In genomic region chr20:10217517-10218410, GRCh38 we compare ENCODE assay signal across 8 cellular contexts. TPM values are rescaled to one million over a fixed set of nuclear protein-coding genes. Genes with fewer than 3 reads are reported as not detected.
DNase-seq lines count a peak whose midpoint lies in the region; ATAC-seq, FAIRE-seq and TF ChIP-seq lines count a peak whose summit lies in the region.

No MANE protein-coding gene starts in this region.

- peak; percentile 69 to 83 for ATAC-seq in activated naive CD4-positive, alpha-beta T cell treated with anti-CD3 and anti-CD28 coated beads, Interleukin-2, amount 50 U/mL, for 72 hours
- no peak for ATAC-seq in left ventricle myocardium superior
- peak in 3 of 4 donors; percentile 51 to 73 (median 56) for ATAC-seq in pancreas
- ATAC-seq in HG02642 (IDR thresholded peaks at IDR 0.05; ENCODE audit: poor library complexity, unreplicated experiment) = no peak
- no peak for ATAC-seq in HG03342 (IDR thresholded peaks at IDR 0.05; ENCODE audit: unreplicated experiment)
- no peak for ATAC-seq in GM19324 (IDR thresholded peaks at IDR 0.05; ENCODE audit: low FRiP score, unreplicated experiment)

- no peaks in the 10 kb centered on the region for H3K36me3 ChIP-seq in pancreas

- H3K4me1 ChIP-seq in pancreas = peaks cover 0 to 6% (median 0%) of the 10 kb centered on the region in 3 donors

- 2% methylated on average over 52 to 56 of the region's 56 CpGs for WGBS in pancreas, 2 donors

- H3K9me3 ChIP-seq in pancreas = no peaks in the 10 kb centered on the region

- peak overlapping the region in 3 of 4 donors; percentile 22 to 47 (median 46) for H3K27ac ChIP-seq in pancreas

- intact Hi-C loops in left ventricle myocardium superior (cut with micrococcal nuclease) = no loop called here
- intact Hi-C loops in pancreas (cut with DNase I) = no loop called here

- H3K27me3 ChIP-seq in pancreas = peaks cover 0 to 23% (median 4%) of the 10 kb centered on the region in 4 donors

- DNase-seq in DMS79 treated with DMSO at 0.1 percent for 48 hours (lab: John Stamatoyannopoulos, UW) (peak; percentile 61), NCI-H2081 (lab: John Stamatoyannopoulos, UW) (peak; percentile 62 to 81), left ventricle myocardium superior (peak; percentile 27), pancreas (peak in 5 of 6 donors; percentile 15 to 66 (median 22))
- peak; percentile 4 to 56 for DNase-seq in activated naive CD4-positive, alpha-beta T cell treated with anti-CD3 and anti-CD28 coated beads, Interleukin-2, amount 50 U/mL, for 72 hours (ENCODE audit: low spot score in 2 of 2)

- peaks cover 14 to 37% of the 10 kb centered on the region in 2 donors for H3K36me3 Mint-ChIP-seq in activated naive CD4-positive, alpha-beta T cell treated with anti-CD3 and anti-CD28 coated beads, Interleukin-2, amount 50 U/mL, for 72 hours

- peak overlapping the region in 1 of 4 donors; percentile 31 for H3K4me3 ChIP-seq in pancreas

- peak overlapping the region; percentile 44 to 94 for H3K27ac Mint-ChIP-seq in activated naive CD4-positive, alpha-beta T cell treated with anti-CD3 and anti-CD28 coated beads, Interleukin-2, amount 50 U/mL, for 72 hours

- H3K9me3 Mint-ChIP-seq in activated naive CD4-positive, alpha-beta T cell treated with anti-CD3 and anti-CD28 coated beads, Interleukin-2, amount 50 U/mL, for 72 hours = peaks cover 8 to 21% of the 10 kb centered on the region in 2 donors

- no peak for FAIRE-seq in pancreas (lab: Jason Lieb, UNC)

- TF ChIP-seq CTCF in pancreas (IDR thresholded peaks at IDR 0.05) = no peak

RNA-seq across cellular contexts. Expression of gene SNAP25, which starts 0.9 kb away (rescaled TPM):
- under 1 TPM; 0.12 to 0.61 TPM for total RNA-seq in activated naive CD4-positive, alpha-beta T cell treated with anti-CD3 and anti-CD28 coated beads, Interleukin-2, amount 50 U/mL, for 72 hours
- 0.67 TPM for total RNA-seq in left ventricle myocardium superior
- 1 to 10 TPM in 5 of 6 donors, under 1 TPM in 1; 0.95 to 8.4 (median 2.9) TPM for total RNA-seq in pancreas
- polyA plus RNA-seq in pancreas = 10 to 100 TPM in 1 of 2 donors, 1 to 10 TPM in 1; 8.6 to 50.3 TPM

Comparison
In these comparisons a context has a peak if more than half of its experiments do, and no peak if none do; other contexts are left out.
1. ATAC-seq: peak in activated naive CD4-positive, alpha-beta T cell treated with anti-CD3 and anti-CD28 coated beads, Interleukin-2, amount 50 U/mL, for 72 hours (2 of 2) and pancreas (3 of 4); none in left ventricle myocardium superior (single experiment), HG02642 (single experiment), HG03342 (single experiment) and GM19324 (single experiment).
2. Peak in every context shown above with its lines, with median percentiles within 50 percentile points of each other: DNase-seq.